In genomic region chr5:78360674-78361225, GRCh38 we compare ENCODE assay signal across 8 cellular contexts. TPM values are rescaled to one million over a fixed set of nuclear protein-coding genes. Genes with fewer than 3 reads are reported as not detected.
DNase-seq lines count a peak whose midpoint lies in the region; ATAC-seq and TF ChIP-seq lines count a peak whose summit lies in the region.

No MANE protein-coding gene starts in this region.

- H3K27me3 ChIP-seq in thoracic aorta (replicated peaks; ENCODE audit: insufficient read depth): no peaks in the 10 kb centered on the region

- peak overlapping the region; percentile 76 to 89 for H3K27ac ChIP-seq in thoracic aorta

- peak; percentile 27 to 49 for DNase-seq in NCI-H526 (lab: John Stamatoyannopoulos, UW)
- DNase-seq in activated T-helper 1 cell treated with anti-CD3 and anti-CD28 coated beads, Interleukin-2, amount 50 U/mL, for 16 hours (ENCODE audit: low read depth in 1 of 2, low spot score in 1 of 2): peak; percentile 44 to 58
- peak; percentile 3 for DNase-seq in fibroblast of villous mesenchyme (ENCODE audit: low read depth)
- DNase-seq in nucleus accumbens (lab: John Stamatoyannopoulos, UW): peak in 48 of 56 donors; percentile 6 to 74 (median 46)
- DNase-seq in thoracic aorta (ENCODE audit: low spot score): no peak
- no peak for DNase-seq in superior temporal gyrus (ENCODE audit: extremely low spot score)

- peak overlapping the region; percentile 97 for H3K4me3 ChIP-seq in fibroblast of villous mesenchyme (ENCODE audit: low read depth, low read length)
- H3K4me3 ChIP-seq in thoracic aorta: peak overlapping the region; percentile 97

- no peaks in the 10 kb centered on the region for H3K36me3 ChIP-seq in thoracic aorta

- TF ChIP-seq CTCF in fibroblast of villous mesenchyme (IDR thresholded peaks at IDR 0.05; ENCODE audit: insufficient read depth, low read depth, low read length) (no peak), thoracic aorta (IDR thresholded peaks at IDR 0.05) (no peak)

- peak; percentile 44 for ATAC-seq in GM18498 (IDR thresholded peaks at IDR 0.05; ENCODE audit: unreplicated experiment)
- peak; percentile 38 for ATAC-seq in HG02798 (IDR thresholded peaks at IDR 0.05; ENCODE audit: poor library complexity, unreplicated experiment)
- ATAC-seq in thoracic aorta (ENCODE audit: insufficient number of reproducible peaks, low FRiP score, low read depth): peak; percentile 41

- H3K4me1 ChIP-seq in thoracic aorta (ENCODE audit: control insufficient read depth in 1 of 2, low read depth in 2 of 2): peaks cover 9 to 20% of the 10 kb centered on the region in 2 donors

- H3K9me3 ChIP-seq in thoracic aorta: no peaks in the 10 kb centered on the region

RNA-seq across cellular contexts. Expression of gene SCAMP1, which starts 0.3 kb away (rescaled TPM):
- 38.0 and 61.7 TPM in 2 replicates for total RNA-seq in fibroblast of villous mesenchyme
- 10 to 100 TPM; 24.8 to 31.4 TPM for total RNA-seq in thoracic aorta

Comparison
In these comparisons a context has a peak if more than half of its experiments do, and no peak if none do; other contexts are left out.
1. DNase-seq: peak in NCI-H526 (2 of 2), activated T-helper 1 cell treated with anti-CD3 and anti-CD28 coated beads, Interleukin-2, amount 50 U/mL, for 16 hours (2 of 2), fibroblast of villous mesenchyme (single experiment) and nucleus accumbens (48 of 56); none in thoracic aorta (single experiment) and superior temporal gyrus (single experiment).
2. Peak in every context shown above with its lines, with median percentiles within 50 percentile points of each other: ATAC-seq.